In genomic region chr15:88036154-88036839, GRCh38 we compare ENCODE assay signal across 24 cellular contexts.
A peak's percentile ranks its signal among the peaks of the same experiment; 100 is the strongest.
DNase-seq lines count a peak whose midpoint lies in the region; ATAC-seq and TF ChIP-seq lines count a peak whose summit lies in the region.
"Had no signal": no experiment of that assay in that cellular context is flagged by ENCODE, and none has a peak within 500 bp of the region (broad histone marks: within the 10 kb centered on the region; RNA-seq: fewer than 3 reads in every experiment).

No MANE protein-coding gene starts in this region.

- TF ChIP-seq POLR2A in NB4 (IDR thresholded peaks at IDR 0.05; ENCODE audit: extremely low read depth, insufficient read length) (no peak), prostate gland (IDR thresholded peaks at IDR 0.05) (no peak)

- H3K4me3 ChIP-seq in NB4 (ENCODE audit: low read depth, low read length) (no peak overlapping the region), mesodermal cell (ENCODE audit: extremely low read depth, insufficient read depth, low read length, poor library complexity, severe bottlenecking) (no peak overlapping the region), prostate gland (no peak overlapping the region), brain microvascular endothelial cell (ENCODE audit: low read depth, low read length) (no peak overlapping the region)
- H3K4me3 ChIP-seq: gastrocnemius medialis, lung had no signal

- CTCF ChIA-PET in WTC11 (lab: Charles Lee) = interaction anchor here (0.7 to 1.7 kb wide), 5 partner anchors 13 to 1601 kb away, joined by 3 to 5 read pairs (median 3); no protein-coding TSS in a partner anchor

- H3K27me3 ChIP-seq in prostate gland (replicated peaks; ENCODE audit: insufficient read depth) (no peaks in the 10 kb centered on the region), brain microvascular endothelial cell (replicated peaks) (no peaks in the 10 kb centered on the region)
- H3K27me3 ChIP-seq: gastrocnemius medialis had no signal

- H3K4me3 Mint-ChIP-seq in WTC11 (peak overlapping the region; percentile 34), progenitor cell of endocrine pancreas (ENCODE audit: low read depth) (no peak overlapping the region)
- H3K4me3 Mint-ChIP-seq: activated CD4-positive, alpha-beta memory T cell treated with anti-CD3 and anti-CD28 coated beads, Interleukin-2, amount 10 ng/mL, durations not matched to agents 7 days and 5 days; activated naive CD8-positive, alpha-beta T cell treated with anti-CD3 and anti-CD28 coated beads for 36 hours; brain; natural killer cell treated with Interleukin-12 subunit alpha and Interleukin-12 subunit beta and Interleukin-15 and Interleukin-18, amount 100 ng/mL, for 72 hours; stimulated activated naive B cell treated with anti-CD40 and anti-IgM and Interleukin-4, amounts not matched to agents 10 μg/mL and 1 μg/mL and 100 μg/mL, for 72 hours had no signal

- WGBS in mesodermal cell (ENCODE audit: insufficient coverage in 2 of 2), 2 experiments = 8 to 31% methylated on average over 2 of the region's 9 CpGs
- 49% methylated on average over 9 of the region's 9 CpGs for WGBS in prostate gland

- peak overlapping the region; percentile 26 for H3K9ac ChIP-seq in ES-I3 (ENCODE audit: low read depth, low read length)
- H3K9ac ChIP-seq: SK-N-SH had no signal

- peak; percentile 14 for DNase-seq in NB4 (ENCODE audit: low read depth)
- no peak for DNase-seq in WTC11 (ENCODE audit: low spot score)
- no peak for DNase-seq in prostate gland (ENCODE audit: low spot score)
- DNase-seq in brain microvascular endothelial cell = no peak
- no peak for DNase-seq in SW480 (ENCODE audit: low spot score)
- DNase-seq in progenitor cell of endocrine pancreas (ENCODE audit: low spot score, unreplicated experiment) = no peak
- DNase-seq: activated CD4-positive, alpha-beta memory T cell treated with anti-CD3 and anti-CD28 coated beads, Interleukin-2, amount 10 ng/mL, durations not matched to agents 7 days and 5 days; activated naive CD8-positive, alpha-beta T cell treated with anti-CD3 and anti-CD28 coated beads for 36 hours; activated T-cell treated with anti-CD3 and anti-CD28 coated beads, Interleukin-2, amount 50 U/mL, for 48 hours; cortex of kidney; EL; gastrocnemius medialis; IMR-90; NCI-H1092 treated with DMSO at 0.1 percent for 48 hours; NCI-H2107; NCI-H524 treated with DMSO at 0.1 percent for 48 hours; SK-N-SH; stimulated activated naive B cell treated with anti-CD40 and anti-IgM and Interleukin-4, amounts not matched to agents 10 μg/mL and 1 μg/mL and 100 μg/mL, for 72 hours had no signal

- H3K4me1 ChIP-seq in ES-I3 (ENCODE audit: insufficient read depth, low read length) (peaks cover 20% of the 10 kb centered on the region), mesodermal cell (ENCODE audit: control insufficient read depth, insufficient read depth, low read length, poor library complexity, severe bottlenecking) (peaks cover 7% of the 10 kb centered on the region), prostate gland (replicated peaks) (peaks cover 4% of the 10 kb centered on the region)
- H3K4me1 ChIP-seq: gastrocnemius medialis had no signal

- H3K36me3 Mint-ChIP-seq in WTC11 (peaks cover 1% of the 10 kb centered on the region; the same call in 1 of the 2 replicates), progenitor cell of endocrine pancreas (ENCODE audit: insufficient read depth) (no peaks in the 10 kb centered on the region)
- H3K36me3 Mint-ChIP-seq: activated naive CD8-positive, alpha-beta T cell treated with anti-CD3 and anti-CD28 coated beads for 36 hours; natural killer cell treated with Interleukin-12 subunit alpha and Interleukin-12 subunit beta and Interleukin-15 and Interleukin-18, amount 100 ng/mL, for 72 hours; stimulated activated naive B cell treated with anti-CD40 and anti-IgM and Interleukin-4, amounts not matched to agents 10 μg/mL and 1 μg/mL and 100 μg/mL, for 72 hours had no signal

- no peaks in the 10 kb centered on the region for H3K9me3 ChIP-seq in ES-I3 (ENCODE audit: control insufficient read depth, insufficient read depth, low read length)
- H3K9me3 ChIP-seq in mesodermal cell (ENCODE audit: control insufficient read depth, low read length) = no peaks in the 10 kb centered on the region
- H3K9me3 ChIP-seq in prostate gland = no peaks in the 10 kb centered on the region
- H3K9me3 ChIP-seq: gastrocnemius medialis, SK-N-SH had no signal

- in situ Hi-C loops in brain microvascular endothelial cell (cut with HindIII; ENCODE audit: low pct_ligation_motif_present, low sequenced_read_pairs) = no loop called here

- peaks cover 48% of the 10 kb centered on the region for H3K4me1 Mint-ChIP-seq in WTC11
- no peaks in the 10 kb centered on the region for H3K4me1 Mint-ChIP-seq in progenitor cell of endocrine pancreas (ENCODE audit: low read depth)
- H3K4me1 Mint-ChIP-seq: activated CD4-positive, alpha-beta memory T cell treated with anti-CD3 and anti-CD28 coated beads, Interleukin-2, amount 10 ng/mL, durations not matched to agents 7 days and 5 days; stimulated activated naive B cell treated with anti-CD40 and anti-IgM and Interleukin-4, amounts not matched to agents 10 μg/mL and 1 μg/mL and 100 μg/mL, for 72 hours had no signal

- no peak for TF ChIP-seq CTCF in NB4 (IDR thresholded peaks at IDR 0.05; ENCODE audit: low read depth, low read length)
- no peak for TF ChIP-seq CTCF in WTC11 (IDR thresholded peaks at IDR 0.05)
- no peak for TF ChIP-seq CTCF in prostate gland (IDR thresholded peaks at IDR 0.05)
- TF ChIP-seq CTCF in brain microvascular endothelial cell (IDR thresholded peaks at IDR 0.05; ENCODE audit: low read depth, low read length, missing control alignments) = no peak
- no peak for TF ChIP-seq CTCF in progenitor cell of endocrine pancreas (IDR thresholded peaks at IDR 0.05; ENCODE audit: unreplicated experiment)

- H3K27ac Mint-ChIP-seq in WTC11 = peak overlapping the region; percentile 77
- no peak overlapping the region for H3K27ac Mint-ChIP-seq in progenitor cell of endocrine pancreas
- H3K27ac Mint-ChIP-seq: activated CD4-positive, alpha-beta memory T cell treated with anti-CD3 and anti-CD28 coated beads, Interleukin-2, amount 10 ng/mL, durations not matched to agents 7 days and 5 days; activated naive CD8-positive, alpha-beta T cell treated with anti-CD3 and anti-CD28 coated beads for 36 hours; brain; natural killer cell treated with Interleukin-12 subunit alpha and Interleukin-12 subunit beta and Interleukin-15 and Interleukin-18, amount 100 ng/mL, for 72 hours; stimulated activated naive B cell treated with anti-CD40 and anti-IgM and Interleukin-4, amounts not matched to agents 10 μg/mL and 1 μg/mL and 100 μg/mL, for 72 hours had no signal

- H3K27ac ChIP-seq in mesodermal cell (ENCODE audit: low read depth, low read length, severe bottlenecking) = peak overlapping the region; percentile 37
- no peak overlapping the region for H3K27ac ChIP-seq in prostate gland
- H3K27ac ChIP-seq in brain microvascular endothelial cell = no peak overlapping the region
- H3K27ac ChIP-seq: epithelial cell of prostate, gastrocnemius medialis had no signal

- H3K27me3 Mint-ChIP-seq in WTC11 (ENCODE audit: low read depth) (no peaks in the 10 kb centered on the region), progenitor cell of endocrine pancreas (peaks cover 49% of the 10 kb centered on the region)
- H3K27me3 Mint-ChIP-seq: brain had no signal

- POLR2A ChIA-PET in WTC11 (lab: Charles Lee) = interaction anchor here (0.7 to 1.3 kb wide), 2 partner anchors 36 to 84 kb away, joined by 3 read pairs; no protein-coding TSS in a partner anchor

- H3K36me3 ChIP-seq in ES-I3 (ENCODE audit: insufficient read depth, low read length) (no peaks in the 10 kb centered on the region), mesodermal cell (ENCODE audit: control insufficient read depth, insufficient read depth, low read length) (no peaks in the 10 kb centered on the region), prostate gland (no peaks in the 10 kb centered on the region), brain microvascular endothelial cell (replicated peaks) (no peaks in the 10 kb centered on the region)
- H3K36me3 ChIP-seq: gastrocnemius medialis had no signal

- ATAC-seq in WTC11 = peak; percentile 80
- ATAC-seq: gastrocnemius medialis; natural killer cell treated with Interleukin-12 subunit alpha and Interleukin-12 subunit beta and Interleukin-15 and Interleukin-18, amount 100 ng/mL, for 72 hours; stimulated activated naive B cell treated with anti-CD40 and anti-IgM and Interleukin-4, amounts not matched to agents 10 μg/mL and 1 μg/mL and 100 μg/mL, for 72 hours had no signal

- peaks cover 2% of the 10 kb centered on the region; the same call in 1 of the 2 replicates for H3K9me3 Mint-ChIP-seq in WTC11
- H3K9me3 Mint-ChIP-seq in progenitor cell of endocrine pancreas (ENCODE audit: low read depth) = no peaks in the 10 kb centered on the region
- H3K9me3 Mint-ChIP-seq: activated CD4-positive, alpha-beta memory T cell treated with anti-CD3 and anti-CD28 coated beads, Interleukin-2, amount 10 ng/mL, durations not matched to agents 7 days and 5 days; activated naive CD8-positive, alpha-beta T cell treated with anti-CD3 and anti-CD28 coated beads for 36 hours had no signal

- intact Hi-C loops in prostate gland (cut with DNase I) = no loop called here

TF ChIP-seq in WTC11, 78 proteins besides CTCF, POLR2A, EP300 and RAD21:
- TF ChIP-seq ZNF317 (CRISPR knock-in tag; IDR thresholded peaks at IDR 0.05; ENCODE audit: borderline replicate concordance, low read depth) (no peak), CBFB (CRISPR knock-in tag; IDR thresholded peaks at IDR 0.05; ENCODE audit: low read depth) (no peak), PRRX2 (CRISPR knock-in tag; IDR thresholded peaks at IDR 0.05) (no peak)
- TF ChIP-seq, protein P1, sequence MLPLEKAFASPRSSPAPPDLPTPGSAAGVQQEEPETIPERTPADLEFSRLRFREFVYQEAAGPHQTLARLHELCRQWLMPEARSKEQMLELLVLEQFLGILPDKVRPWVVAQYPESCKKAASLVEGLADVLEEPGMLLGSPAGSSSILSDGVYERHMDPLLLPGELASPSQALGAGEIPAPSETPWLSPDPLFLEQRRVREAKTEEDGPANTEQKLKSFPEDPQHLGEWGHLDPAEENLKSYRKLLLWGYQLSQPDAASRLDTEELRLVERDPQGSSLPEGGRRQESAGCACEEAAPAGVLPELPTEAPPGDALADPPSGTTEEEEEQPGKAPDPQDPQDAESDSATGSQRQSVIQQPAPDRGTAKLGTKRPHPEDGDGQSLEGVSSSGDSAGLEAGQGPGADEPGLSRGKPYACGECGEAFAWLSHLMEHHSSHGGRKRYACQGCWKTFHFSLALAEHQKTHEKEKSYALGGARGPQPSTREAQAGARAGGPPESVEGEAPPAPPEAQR (CRISPR knock-in tag; IDR thresholded peaks at IDR 0.05) = no peak
